29 cellular contexts compared by ENCODE assay signal in the genomic region with DNA sequence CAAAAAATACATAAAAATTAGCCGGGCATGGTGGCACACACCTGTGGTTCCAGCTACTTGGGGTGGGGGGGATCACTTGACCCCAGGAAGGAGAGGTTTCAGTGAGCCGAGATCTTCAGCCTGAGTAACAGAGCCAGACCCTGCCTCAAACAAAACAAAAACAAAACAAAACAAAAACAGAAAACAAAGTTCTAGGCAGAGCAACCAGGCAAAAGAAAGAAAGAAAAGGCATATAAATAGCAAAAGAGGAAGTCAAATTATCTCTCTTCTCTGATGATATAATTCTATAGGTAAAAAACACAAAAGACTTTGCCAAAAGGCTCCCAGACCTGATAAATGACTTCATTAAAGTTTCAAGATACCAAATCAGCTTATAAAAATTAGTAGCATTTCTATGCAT.
"Had no signal": no experiment of that assay in that cellular context is flagged by ENCODE, and none has a peak within 500 bp of the region (broad histone marks: within the 10 kb centered on the region; RNA-seq: fewer than 3 reads in every experiment).

No MANE protein-coding gene starts in this region.

- H3K27me3 ChIP-seq: left lung, pancreas, stomach, testis, thyroid gland, transverse colon, upper lobe of right lung, uterus had no signal

- H3K4me1 ChIP-seq: left lung, lower lobe of right lung, pancreas, prostate gland, stomach, testis, thyroid gland, transverse colon, upper lobe of right lung, uterus had no signal

- ATAC-seq: left colon; left lung; lower lobe of right lung; naive thymus-derived CD8-positive, alpha-beta T cell; pancreas; right cardiac atrium; sciatic nerve; stimulated activated naive B cell treated with anti-CD40 and anti-IgM and Interleukin-4, amounts not matched to agents 10 μg/mL and 1 μg/mL and 100 μg/mL, for 72 hours; stimulated activated naive CD8-positive, alpha-beta T cell treated with anti-CD3 and anti-CD28 coated beads, Interleukin-15, Interleukin-2, amounts not matched to agents 100 U/mL and 50 U/mL, for 24 hours; upper lobe of right lung had no signal

- H3K4me3 ChIP-seq: left lung, lower lobe of right lung, pancreas, prostate gland, skin epidermis, stomach, testis, thyroid gland, transverse colon, upper lobe of right lung, uterus had no signal

- DNase-seq: hypothalamus; immature natural killer cell; kidney; left colon; left lung; lower lobe of right lung; mammary epithelial cell; mesenchymal stem cell; naive thymus-derived CD8-positive, alpha-beta T cell; nucleus accumbens; pancreas; posterior cingulate gyrus; retina; right cardiac atrium; stimulated activated CD4-positive, alpha-beta T cell treated with anti-CD3 and anti-CD28 coated beads, Interleukin-12 subunit alpha, Interleukin-12 subunit beta, amount 100 ng/mL, for 4 hours; stimulated activated CD4-positive, alpha-beta T cell treated with anti-CD3 and anti-CD28 coated beads, Interleukin-15, amount 100 ng/mL, for 24 hours; stimulated activated CD4-positive, alpha-beta T cell treated with anti-CD3 and anti-CD28 coated beads, Interleukin-2, amount 100 ng/mL, for 24 hours; stimulated activated CD4-positive, alpha-beta T cell treated with anti-CD3 and anti-CD28 coated beads, Interleukin-4, amount 100 ng/mL, for 1 hour; stimulated activated naive B cell treated with anti-CD40 and anti-IgM and Interleukin-4, amounts not matched to agents 10 μg/mL and 1 μg/mL and 100 μg/mL, for 72 hours; stimulated activated naive CD8-positive, alpha-beta T cell treated with anti-CD3 and anti-CD28 coated beads, Interleukin-15, Interleukin-2, amounts not matched to agents 100 U/mL and 50 U/mL, for 24 hours; stomach; testis; thyroid gland; transverse colon; upper lobe of right lung; uterus had no signal

- H3K27ac ChIP-seq: left lung, lower lobe of right lung, pancreas, prostate gland, skin epidermis, stomach, testis, thyroid gland, transverse colon, upper lobe of right lung, uterus had no signal

- H3K36me3 ChIP-seq: left lung, lower lobe of right lung, pancreas, prostate gland, stomach, thyroid gland, transverse colon, upper lobe of right lung, uterus had no signal

- H3K9me3 ChIP-seq: prostate gland, testis, thyroid gland, transverse colon, upper lobe of right lung, uterus had no signal
